In genomic region chr14:91945776-91946305, GRCh38 we compare ENCODE assay signal across 15 cellular contexts. TPM values are rescaled to one million over a fixed set of nuclear protein-coding genes. Genes with fewer than 3 reads are reported as not detected.
DNase-seq lines count a peak whose midpoint lies in the region; ATAC-seq and TF ChIP-seq lines count a peak whose summit lies in the region.
"Had no signal": no experiment of that assay in that cellular context is flagged by ENCODE, and none has a peak within 500 bp of the region (broad histone marks: within the 10 kb centered on the region; RNA-seq: fewer than 3 reads in every experiment).

No MANE protein-coding gene starts in this region.

- no peaks in the 10 kb centered on the region for H3K36me3 ChIP-seq in brain microvascular endothelial cell (replicated peaks)
- no peaks in the 10 kb centered on the region for H3K36me3 ChIP-seq in left lung
- H3K36me3 ChIP-seq: BLaER1, colonic mucosa had no signal

- peak overlapping the region; percentile 75 for H3K4me3 ChIP-seq in AG10803 (ENCODE audit: low read length)
- H3K4me3 ChIP-seq in brain microvascular endothelial cell (ENCODE audit: low read depth, low read length), result peak overlapping the region; percentile 56
- peak overlapping the region; percentile 45 to 57 for H3K4me3 ChIP-seq in left lung
- peak overlapping the region; percentile 75 for H3K4me3 ChIP-seq in skeletal muscle cell (ENCODE audit: low read depth, low read length)
- H3K4me3 ChIP-seq: BLaER1 had no signal

- no peaks in the 10 kb centered on the region for H3K9me3 ChIP-seq in left lung
- H3K9me3 ChIP-seq: colonic mucosa had no signal

- peaks cover 0 to 25% of the 10 kb centered on the region in 2 donors for H3K4me1 ChIP-seq in left lung
- H3K4me1 ChIP-seq: BLaER1, colonic mucosa had no signal

- intact Hi-C loops in left lung (cut with DNase I), result no loop called here

- TF ChIP-seq CTCF in AG10803 (conservative IDR thresholded peaks at IDR 0.05; ENCODE audit: low read length) (no peak), brain microvascular endothelial cell (IDR thresholded peaks at IDR 0.05; ENCODE audit: low read depth, low read length, missing control alignments) (no peak), left lung (IDR thresholded peaks at IDR 0.05) (no peak), GM13976 (IDR thresholded peaks at IDR 0.05; ENCODE audit: borderline replicate concordance, control extremely low read depth, extremely low read depth, insufficient read depth, missing control alignments) (no peak)

- in situ Hi-C loops in brain microvascular endothelial cell (cut with HindIII; ENCODE audit: low pct_ligation_motif_present, low sequenced_read_pairs), result no loop called here
- in situ Hi-C loops in GM13976 (cut with MboI; ENCODE audit: low sequenced_read_pairs, unreplicated experiment), result no loop called here

- DNase-seq in AG10803 (ENCODE audit: low read depth), result peak; percentile 19
- no peak for DNase-seq in brain microvascular endothelial cell
- DNase-seq in left lung, result no peak
- DNase-seq in skeletal muscle cell (ENCODE audit: low read depth), result no peak
- no peak for DNase-seq in GM13976 (ENCODE audit: low spot score)
- DNase-seq: activated CD4-positive, alpha-beta memory T cell treated with anti-CD3 and anti-CD28 coated beads for 36 hours; activated naive CD4-positive, alpha-beta T cell treated with Interleukin-2 at 50 U/mL for 16 hours; colonic mucosa; NCI-H226; T-helper 17 cell had no signal

- no peak overlapping the region for H3K27ac ChIP-seq in brain microvascular endothelial cell
- H3K27ac ChIP-seq in left lung, result peak overlapping the region in 1 of 2 donors; percentile 83
- H3K27ac ChIP-seq: BLaER1, HL-60 had no signal

- H3K27me3 ChIP-seq in brain microvascular endothelial cell (replicated peaks) (peaks cover 5% of the 10 kb centered on the region), left lung (peaks cover 0 to 21% of the 10 kb centered on the region in 2 donors)

- ATAC-seq in left lung, result peak; percentile 2
- no peak for ATAC-seq in HG03457 (IDR thresholded peaks at IDR 0.05; ENCODE audit: unreplicated experiment)
- ATAC-seq in GM21528 (IDR thresholded peaks at IDR 0.05; ENCODE audit: low FRiP score, unreplicated experiment), result no peak
- no peak for ATAC-seq in GM18873 (IDR thresholded peaks at IDR 0.05; ENCODE audit: low FRiP score, unreplicated experiment)
- ATAC-seq: T-helper 17 cell had no signal

RNA-seq across cellular contexts. Expression of gene FBLN5, which starts 1.7 kb away (rescaled TPM):
- total RNA-seq in left lung, result 100 to 1,000 TPM in 1 of 2 donors, 10 to 100 TPM in 1; 84.5 to 125 TPM
